Comparison of ENCODE assay signal across 10 cellular contexts in the genomic region with DNA sequence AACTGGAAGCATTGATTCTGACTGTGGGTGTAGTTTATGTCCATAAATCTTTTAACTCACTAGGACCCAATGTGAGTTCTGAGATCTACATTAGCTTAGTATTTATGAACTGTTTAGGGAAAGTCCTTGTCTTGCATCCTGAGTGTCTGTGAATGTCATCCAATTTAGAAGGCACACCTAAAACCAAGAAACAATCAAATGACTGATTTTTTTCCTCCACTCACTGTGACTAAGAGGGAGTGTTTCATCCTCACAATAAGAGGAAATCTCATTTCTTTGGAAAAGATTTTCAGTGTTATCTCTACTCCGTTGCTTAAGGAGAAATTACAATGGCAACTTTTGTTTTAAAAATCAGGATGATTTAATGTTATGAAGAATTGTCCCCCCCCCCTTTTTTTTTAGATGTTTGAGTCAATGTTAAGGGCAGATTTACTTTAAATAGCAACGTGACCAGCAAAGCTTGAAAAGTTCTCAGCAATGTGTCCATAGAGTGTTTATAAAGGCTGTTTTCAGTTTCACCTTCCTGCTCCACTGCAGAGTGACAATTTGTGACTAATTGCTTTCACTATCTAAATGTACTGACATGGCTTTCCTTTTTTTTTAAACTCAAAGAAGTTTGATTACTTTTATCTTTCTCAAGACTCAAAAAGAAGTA.
DNase-seq lines count a peak whose midpoint lies in the region; ATAC-seq and TF ChIP-seq lines count a peak whose summit lies in the region.
"Had no signal": no experiment of that assay in that cellular context is flagged by ENCODE, and none has a peak within 500 bp of the region (broad histone marks: within the 10 kb centered on the region; RNA-seq: fewer than 3 reads in every experiment).

No MANE protein-coding gene starts in this region.

- ATAC-seq in GM18519 (IDR thresholded peaks at IDR 0.05; ENCODE audit: low FRiP score, unreplicated experiment), result peak; percentile 100
- peak; percentile 100 for ATAC-seq in GM21515 (IDR thresholded peaks at IDR 0.05; ENCODE audit: unreplicated experiment)
- ATAC-seq in HG03432 (IDR thresholded peaks at IDR 0.05; ENCODE audit: unreplicated experiment), result peak; percentile 100

- H3K4me3 ChIP-seq in fibroblast of the aortic adventitia (ENCODE audit: low read depth, low read length), result peak overlapping the region; percentile 22

- DNase-seq in fibroblast of the aortic adventitia (ENCODE audit: low read depth) (peak; percentile 81), SHP77 treated with DMSO at 0.1 percent for 48 hours (lab: John Stamatoyannopoulos, UW) (no peak), cortex of kidney (lab: John Stamatoyannopoulos, UW) (no peak), SIG-M5 (lab: John Stamatoyannopoulos, UW) (no peak)
- no peak for DNase-seq in activated CD4-positive, alpha-beta T cell treated with anti-CD3 and anti-CD28 coated beads for 48 hours
- DNase-seq: activated effector memory CD4-positive, alpha-beta T cell treated with anti-CD3 and anti-CD28 coated beads, Interleukin-2, amount 50 U/mL, for 16 hours; NCI-H526 had no signal

- no peak for TF ChIP-seq CTCF in fibroblast of the aortic adventitia (IDR thresholded peaks at IDR 0.05; ENCODE audit: insufficient read depth, low read length)
